13 cellular contexts compared by ENCODE assay signal in genomic region chr13:51618626-51619025, GRCh38. TPM values are rescaled to one million over a fixed set of nuclear protein-coding genes. Genes with fewer than 3 reads are reported as not detected.
DNase-seq lines count a peak whose midpoint lies in the region; FAIRE-seq and TF ChIP-seq lines count a peak whose summit lies in the region.
"Had no signal": no experiment of that assay in that cellular context is flagged by ENCODE, and none has a peak within 500 bp of the region (broad histone marks: within the 10 kb centered on the region; RNA-seq: fewer than 3 reads in every experiment).

No MANE protein-coding gene starts in this region.

- H3K27ac ChIP-seq in keratinocyte (ENCODE audit: control insufficient read depth, insufficient read depth, low read length) (peak overlapping the region; percentile 54), suprapubic skin (peak overlapping the region; percentile 74)
- H3K27ac ChIP-seq: ovary had no signal

- DNase-seq in NCI-H69 (lab: John Stamatoyannopoulos, UW) (peak; percentile 26), bronchial epithelial cell (ENCODE audit: low read depth) (no peak), keratinocyte (ENCODE audit: low read depth, low spot score) (no peak), suprapubic skin (ENCODE audit: low spot score in 2 of 2) (no peak), NCI-H446 treated with DMSO at 0.1 percent for 48 hours (lab: John Stamatoyannopoulos, UW) (no peak), MG63 (no peak), EL (no peak)
- DNase-seq: activated CD4-positive, alpha-beta memory T cell treated with anti-CD3 and anti-CD28 coated beads for 36 hours; activated effector memory CD4-positive, alpha-beta T cell treated with anti-CD3 and anti-CD28 coated beads, Interleukin-2, amount 50 U/mL, for 16 hours; cerebellar nuclear complex; NCI-H1694; ovary; stimulated activated CD4-positive, alpha-beta T cell treated with anti-CD3 and anti-CD28 coated beads, Interleukin-4, amount 100 ng/mL, for 1 hour had no signal

- FAIRE-seq in bronchial epithelial cell (lab: Jason Lieb, UNC) (peak; percentile 72), keratinocyte (lab: Jason Lieb, UNC) (peak; percentile 88)

- H3K9ac ChIP-seq in keratinocyte (ENCODE audit: control insufficient read depth, extremely low read depth, insufficient read depth, low read length): peak overlapping the region; percentile 1

- H3K36me3 ChIP-seq in bronchial epithelial cell (ENCODE audit: control insufficient read depth, insufficient read depth, low read length) (no peaks in the 10 kb centered on the region), keratinocyte (ENCODE audit: control insufficient read depth in 2 of 2, extremely low read depth in 1 of 2, insufficient read depth in 2 of 2, low read length in 2 of 2) (peaks cover 1 to 5% of the 10 kb centered on the region in 2 experiments), suprapubic skin (no peaks in the 10 kb centered on the region), MG63 (no peaks in the 10 kb centered on the region)
- H3K36me3 ChIP-seq: ovary had no signal

- no peak for TF ChIP-seq EP300 in suprapubic skin (IDR thresholded peaks at IDR 0.05)

- dilution Hi-C loops in keratinocyte (cut with MboI; ENCODE audit: extremely low pct_ligation_motif_present, low sequenced_read_pairs): no loop called here

- 53% methylated on average over 1 of the region's 1 CpG for WGBS in suprapubic skin

- TF ChIP-seq POLR2A in suprapubic skin (IDR thresholded peaks at IDR 0.05): no peak

- TF ChIP-seq CTCF in bronchial epithelial cell (IDR thresholded peaks at IDR 0.05; ENCODE audit: insufficient read depth, low read length, severe bottlenecking) (no peak), keratinocyte (optimal IDR thresholded peaks at IDR 0.05 in 1 of 3, IDR thresholded peaks at IDR 0.05 in 1 of 3, conservative IDR thresholded peaks at IDR 0.05 in 1 of 3; ENCODE audit: extremely low read depth in 1 of 3, insufficient read depth in 2 of 3, low read length in 3 of 3) (no peak), suprapubic skin (IDR thresholded peaks at IDR 0.05) (no peak)

- no peaks in the 10 kb centered on the region for H3K9me3 ChIP-seq in keratinocyte (ENCODE audit: control insufficient read depth, low read depth, low read length)
- no peaks in the 10 kb centered on the region for H3K9me3 ChIP-seq in suprapubic skin
- H3K9me3 ChIP-seq in MG63: no peaks in the 10 kb centered on the region
- H3K9me3 ChIP-seq: ovary had no signal

- H2AFZ ChIP-seq in keratinocyte (ENCODE audit: control insufficient read depth, low read length): no peak overlapping the region

- H3K27me3 ChIP-seq in bronchial epithelial cell (ENCODE audit: control insufficient read depth, insufficient read depth, low read length) (no peaks in the 10 kb centered on the region), keratinocyte (ENCODE audit: control insufficient read depth, extremely low read depth, insufficient read depth, low read length) (no peaks in the 10 kb centered on the region), suprapubic skin (no peaks in the 10 kb centered on the region), MG63 (no peaks in the 10 kb centered on the region)
- H3K27me3 ChIP-seq: ovary had no signal

- no peaks in the 10 kb centered on the region for H4K20me1 ChIP-seq in keratinocyte (ENCODE audit: control insufficient read depth, extremely low read depth, insufficient read depth, low read length)

- peaks cover 79% of the 10 kb centered on the region for H3K79me2 ChIP-seq in keratinocyte (ENCODE audit: control insufficient read depth, insufficient read depth, low read length)

- H3K4me3 ChIP-seq in bronchial epithelial cell (ENCODE audit: low read depth, low read length) (no peak overlapping the region), keratinocyte (ENCODE audit: control insufficient read depth in 2 of 3, extremely low read depth in 1 of 3, insufficient read depth in 2 of 3, low read depth in 1 of 3, low read length in 3 of 3) (no peak overlapping the region), suprapubic skin (no peak overlapping the region), MG63 (no peak overlapping the region)
- H3K4me3 ChIP-seq: ovary had no signal

- peaks cover 2% of the 10 kb centered on the region for H3K9me1 ChIP-seq in keratinocyte (ENCODE audit: control insufficient read depth, extremely low read depth, insufficient read depth, low read length)

- no peak overlapping the region for H3K4me2 ChIP-seq in keratinocyte (ENCODE audit: control insufficient read depth, extremely low read depth, insufficient read depth, low read depth, low read length)

- H3K4me1 ChIP-seq in keratinocyte (ENCODE audit: control insufficient read depth, extremely low read depth, insufficient read depth, low read length) (peaks cover 23% of the 10 kb centered on the region), suprapubic skin (peaks cover 66% of the 10 kb centered on the region)

RNA-seq across cellular contexts. Expression of gene WDFY2, which starts 34.4 kb away (rescaled TPM):
- total RNA-seq in bronchial epithelial cell: 11.3 and 19.5 TPM in 2 replicates
- polyA plus RNA-seq in keratinocyte: 12.7 to 18.6 TPM (median 17.0 TPM) in 3 replicates
- polyA plus RNA-seq in keratinocyte (2011; ENCODE audit: low read depth): 17.6 TPM
- polyA plus RNA-seq in keratinocyte (2011; cell fraction: cytosol; rRNA removed): 8.4 and 9.9 TPM in 2 replicates
- 39.7 and 42.2 TPM in 2 replicates for polyA plus RNA-seq in keratinocyte (2011; cell fraction: nucleus; rRNA removed)
- 13.8 and 14.0 TPM in 2 replicates for polyA plus RNA-seq in keratinocyte (2012; ENCODE audit: low replicate concordance)
- polyA minus RNA-seq in keratinocyte: 24.8 to 50.3 TPM (median 36.8 TPM) in 3 replicates
- 14.0 TPM for polyA minus RNA-seq in keratinocyte (2011; cell fraction: cytosol; rRNA and poly(A)+ RNA removed)
- 40.6 and 81.8 TPM in 2 replicates for polyA minus RNA-seq in keratinocyte (2011; cell fraction: nucleus; rRNA and poly(A)+ RNA removed)
- total RNA-seq in suprapubic skin: 10 to 100 TPM; 35.3 to 99.2 (median 40.4) TPM
- 0.91 and 1.8 TPM in 2 replicates for total RNA-seq in MG63 (2014; rRNA removed; shearing (Covaris generic); ENCODE audit: low replicate concordance)
